ENCODE assay signal across 1 cellular context in genomic region chr10:1094112-1095057, GRCh38.
TF ChIP-seq lines count a peak whose summit lies in the region.

No MANE protein-coding gene starts in this region.

TF ChIP-seq in GM23338, 12 proteins besides CTCF, POLR2A, EP300 and RAD21 (continued from another document):
- TF ChIP-seq POLR2AphosphoS5 (IDR thresholded peaks at IDR 0.05; ENCODE audit: low read depth) (no peak), ZNF114 (CRISPR knock-in tag; IDR thresholded peaks at IDR 0.05) (no peak), NANOG (IDR thresholded peaks at IDR 0.05; ENCODE audit: borderline replicate concordance) (no peak), JUNB (IDR thresholded peaks at IDR 0.05; ENCODE audit: unreplicated experiment) (no peak), STAT1 (IDR thresholded peaks at IDR 0.05; ENCODE audit: unreplicated experiment) (no peak)
